In the genomic region with DNA sequence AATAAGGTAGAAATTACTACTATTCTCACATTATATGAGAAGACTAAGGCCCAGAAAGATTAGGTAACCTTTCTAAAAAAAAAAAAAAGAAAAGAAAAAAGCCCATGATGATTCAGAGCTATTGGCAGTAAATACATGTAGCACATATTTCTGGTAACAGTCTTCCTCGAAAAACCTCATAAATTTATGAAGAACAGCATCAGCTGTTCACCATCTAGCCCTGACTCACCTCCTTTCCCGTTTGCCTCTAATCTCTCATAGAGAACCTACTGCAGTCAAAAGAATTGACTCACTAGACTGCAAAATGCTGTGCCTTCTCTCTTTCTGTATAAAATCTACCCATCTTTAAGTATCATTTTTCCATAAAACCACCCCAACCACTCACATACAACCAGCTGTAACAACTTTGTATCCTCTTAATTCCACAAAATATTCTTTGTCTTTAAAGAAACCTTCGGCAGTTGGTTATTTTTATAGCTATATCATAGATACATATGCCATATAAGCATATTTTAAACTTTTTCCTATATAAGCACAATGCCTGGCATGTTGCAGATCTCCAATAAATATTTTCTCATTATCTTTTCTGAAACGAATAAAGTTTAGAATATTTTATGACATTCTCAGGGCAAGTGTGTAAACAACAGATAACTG, we compare ENCODE assay signal across 13 cellular contexts.
DNase-seq lines count a peak whose midpoint lies in the region; ATAC-seq and TF ChIP-seq lines count a peak whose summit lies in the region.
"Had no signal": no experiment of that assay in that cellular context is flagged by ENCODE, and none has a peak within 500 bp of the region (broad histone marks: within the 10 kb centered on the region; RNA-seq: fewer than 3 reads in every experiment).

No MANE protein-coding gene starts in this region.

- H3K4me3 Mint-ChIP-seq in stimulated activated effector memory CD8-positive, alpha-beta T cell treated with anti-CD3 and anti-CD28 coated beads, Interleukin-12 subunit alpha, Interleukin-12 subunit beta, amount 100 ng/mL, for 72 hours: peak overlapping the region; percentile 58
- H3K4me3 Mint-ChIP-seq: IgD-negative memory B cell, type B pancreatic cell had no signal

- peaks cover 5% of the 10 kb centered on the region for H3K36me3 Mint-ChIP-seq in stimulated activated effector memory CD8-positive, alpha-beta T cell treated with anti-CD3 and anti-CD28 coated beads, Interleukin-12 subunit alpha, Interleukin-12 subunit beta, amount 100 ng/mL, for 72 hours
- H3K36me3 Mint-ChIP-seq: IgD-negative memory B cell, type B pancreatic cell had no signal

- intact Hi-C loops in posterior vena cava (cut with DNase I): no loop called here

- peaks cover 38% of the 10 kb centered on the region for H3K4me1 Mint-ChIP-seq in stimulated activated effector memory CD8-positive, alpha-beta T cell treated with anti-CD3 and anti-CD28 coated beads, Interleukin-12 subunit alpha, Interleukin-12 subunit beta, amount 100 ng/mL, for 72 hours

- no peak for TF ChIP-seq CTCF in fibroblast of pulmonary artery (IDR thresholded peaks at IDR 0.05; ENCODE audit: low read length, missing control alignments)

- peak; percentile 7 for DNase-seq in activated CD4-positive, alpha-beta T cell treated with anti-CD3 and anti-CD28 coated beads for 48 hours
- no peak for DNase-seq in activated CD4-positive, alpha-beta T cell treated with anti-CD3 and anti-CD28 coated beads, Interleukin-2, amount 50 U/mL, for 1 hour
- DNase-seq in T1000 (lab: John Stamatoyannopoulos, UW): peak; percentile 50
- peak; percentile 81 for DNase-seq in fibroblast of pulmonary artery (ENCODE audit: low read depth)
- no peak for DNase-seq in stimulated activated effector memory CD8-positive, alpha-beta T cell treated with anti-CD3 and anti-CD28 coated beads, Interleukin-12 subunit alpha, Interleukin-12 subunit beta, amount 100 ng/mL, for 72 hours (ENCODE audit: low spot score in 2 of 2)
- DNase-seq in stimulated activated CD4-positive, alpha-beta T cell treated with anti-CD3 and anti-CD28 coated beads, Interleukin-1b, Interleukin-23, amount 100 ng/mL, for 48 hours: no peak
- no peak for DNase-seq in DMS153 treated with DMSO at 0.1 percent for 48 hours (lab: John Stamatoyannopoulos, UW; ENCODE audit: unreplicated experiment)
- no peak for DNase-seq in posterior vena cava (ENCODE audit: low spot score)
- DNase-seq: activated CD4-positive, CD25-positive, alpha-beta regulatory T cell; cortex of kidney had no signal

- H3K27ac Mint-ChIP-seq in stimulated activated effector memory CD8-positive, alpha-beta T cell treated with anti-CD3 and anti-CD28 coated beads, Interleukin-12 subunit alpha, Interleukin-12 subunit beta, amount 100 ng/mL, for 72 hours: peak overlapping the region; percentile 4
- H3K27ac Mint-ChIP-seq: IgD-negative memory B cell, type B pancreatic cell had no signal

- H3K4me3 ChIP-seq in fibroblast of pulmonary artery (replicated peaks; ENCODE audit: low read depth, low read length): no peak overlapping the region
- H3K4me3 ChIP-seq: BLaER1 had no signal

- ATAC-seq in stimulated activated effector memory CD8-positive, alpha-beta T cell treated with anti-CD3 and anti-CD28 coated beads, Interleukin-12 subunit alpha, Interleukin-12 subunit beta, amount 100 ng/mL, for 72 hours: peak; percentile 88

- H3K9me3 Mint-ChIP-seq in stimulated activated effector memory CD8-positive, alpha-beta T cell treated with anti-CD3 and anti-CD28 coated beads, Interleukin-12 subunit alpha, Interleukin-12 subunit beta, amount 100 ng/mL, for 72 hours: no peaks in the 10 kb centered on the region
- H3K9me3 Mint-ChIP-seq: IgD-negative memory B cell, type B pancreatic cell had no signal

Comparison
In these comparisons a context has a peak if more than half of its experiments do, and no peak if none do; other contexts are left out.
1. DNase-seq: peak in activated CD4-positive, alpha-beta T cell treated with anti-CD3 and anti-CD28 coated beads for 48 hours (single experiment), T1000 (single experiment) and fibroblast of pulmonary artery (single experiment); none in activated CD4-positive, alpha-beta T cell treated with anti-CD3 and anti-CD28 coated beads, Interleukin-2, amount 50 U/mL, for 1 hour (single experiment), stimulated activated effector memory CD8-positive, alpha-beta T cell treated with anti-CD3 and anti-CD28 coated beads, Interleukin-12 subunit alpha, Interleukin-12 subunit beta, amount 100 ng/mL, for 72 hours (0 of 2), stimulated activated CD4-positive, alpha-beta T cell treated with anti-CD3 and anti-CD28 coated beads, Interleukin-1b, Interleukin-23, amount 100 ng/mL, for 48 hours (single experiment), DMS153 treated with DMSO at 0.1 percent for 48 hours (single experiment) and posterior vena cava (single experiment).